ENCODE assay signal across 9 cellular contexts in genomic region chr19:10219678-10220077, GRCh38. TPM values are rescaled to one million over a fixed set of nuclear protein-coding genes. Genes with fewer than 3 reads are reported as not detected.
DNase-seq lines count a peak whose midpoint lies in the region; ATAC-seq, FAIRE-seq and TF ChIP-seq lines count a peak whose summit lies in the region.
"Had no signal": no experiment of that assay in that cellular context is flagged by ENCODE, and none has a peak within 500 bp of the region (broad histone marks: within the 10 kb centered on the region; RNA-seq: fewer than 3 reads in every experiment).

No MANE protein-coding gene starts in this region.

- no peak overlapping the region for H3K4me3 Mint-ChIP-seq in neural crest cell

- peaks cover 4% of the 10 kb centered on the region; the same call in 1 of the 2 replicates for H3K79me2 ChIP-seq in OCI-LY3 (ENCODE audit: low read length)

- H3K4me3 ChIP-seq in OCI-LY3 (ENCODE audit: low read length): no peak overlapping the region
- H3K4me3 ChIP-seq in bronchial epithelial cell (ENCODE audit: low read depth, low read length): no peak overlapping the region

- no peaks in the 10 kb centered on the region for H3K9me3 Mint-ChIP-seq in neural crest cell

- H3K9ac ChIP-seq in OCI-LY3 (ENCODE audit: low read length): no peak overlapping the region

- H3K27ac ChIP-seq in OCI-LY3 (ENCODE audit: low read length): no peak overlapping the region

- no peak overlapping the region for H2AFZ ChIP-seq in OCI-LY3 (ENCODE audit: low read depth, low read length)

- peaks cover under 1% of the 10 kb centered on the region for H3K4me1 Mint-ChIP-seq in neural crest cell

- TF ChIP-seq CTCF in OCI-LY3 (IDR thresholded peaks at IDR 0.05; ENCODE audit: low read depth, low read length): peak; percentile 61
- peak; percentile 53 for TF ChIP-seq CTCF in bronchial epithelial cell (IDR thresholded peaks at IDR 0.05; ENCODE audit: insufficient read depth, low read length, severe bottlenecking)
- peak; percentile 42 for TF ChIP-seq CTCF in neural crest cell (conservative IDR thresholded peaks at IDR 0.05)

- H3K36me3 Mint-ChIP-seq in neural crest cell (ENCODE audit: low read depth): peaks cover 5% of the 10 kb centered on the region

- peak; percentile 23 for DNase-seq in DMS53 treated with DMSO at 0.1 percent for 48 hours (lab: John Stamatoyannopoulos, UW; ENCODE audit: unreplicated experiment)
- DNase-seq in bronchial epithelial cell (ENCODE audit: low read depth): peak; percentile 37
- DNase-seq in neural crest cell (ENCODE audit: low read depth, low spot score): no peak
- DNase-seq in cerebellar nuclear complex (lab: John Stamatoyannopoulos, UW): no peak
- DNase-seq in DMS79 (lab: John Stamatoyannopoulos, UW): no peak

- no peaks in the 10 kb centered on the region for H3K9me3 ChIP-seq in OCI-LY3 (ENCODE audit: insufficient read depth, low read length)

- H4K20me1 ChIP-seq in OCI-LY3 (ENCODE audit: insufficient read depth, low read length): peaks cover 8% of the 10 kb centered on the region; the same call in 1 of the 2 replicates

- no peaks in the 10 kb centered on the region for H3K27me3 ChIP-seq in OCI-LY3 (ENCODE audit: low read depth, low read length)
- no peaks in the 10 kb centered on the region for H3K27me3 ChIP-seq in bronchial epithelial cell (ENCODE audit: control insufficient read depth, insufficient read depth, low read length)

- no peak overlapping the region for H3K27ac Mint-ChIP-seq in neural crest cell (ENCODE audit: unreplicated experiment)

- H3K4me2 ChIP-seq in OCI-LY3 (ENCODE audit: low read length): peak overlapping the region; percentile 58

- H3K36me3 ChIP-seq in OCI-LY3 (replicated peaks; ENCODE audit: low read depth, low read length) (peaks cover 14% of the 10 kb centered on the region), bronchial epithelial cell (ENCODE audit: control insufficient read depth, insufficient read depth, low read length) (peaks cover 4% of the 10 kb centered on the region)

- ATAC-seq in GM21360 (IDR thresholded peaks at IDR 0.05; ENCODE audit: unreplicated experiment) (peak; percentile 65), GM19351 (IDR thresholded peaks at IDR 0.05; ENCODE audit: unreplicated experiment) (no peak)

- no peak for FAIRE-seq in bronchial epithelial cell (lab: Jason Lieb, UNC)
- FAIRE-seq: TTC549 had no signal

- peaks cover 17% of the 10 kb centered on the region for H3K4me1 ChIP-seq in OCI-LY3 (ENCODE audit: low read length)

- no peaks in the 10 kb centered on the region for H3K27me3 Mint-ChIP-seq in neural crest cell (ENCODE audit: low read depth)

RNA-seq across cellular contexts. Expression of gene S1PR2, which starts 11.5 kb away (rescaled TPM):
- total RNA-seq in bronchial epithelial cell (1.3 and 1.9 TPM in 2 replicates), neural crest cell (24.8 and 26.3 TPM in 2 replicates)

RNA-seq across cellular contexts. Expression of gene DNMT1, which starts 24.9 kb away (rescaled TPM):
- total RNA-seq in bronchial epithelial cell: 11.1 and 12.4 TPM in 2 replicates
- total RNA-seq in neural crest cell: 288 and 333 TPM in 2 replicates

RNA-seq across cellular contexts. Expression of gene MRPL4, which starts 32.3 kb away (rescaled TPM):
- total RNA-seq in bronchial epithelial cell: 17.1 and 19.2 TPM in 2 replicates
- 75.4 and 75.6 TPM in 2 replicates for total RNA-seq in neural crest cell

RNA-seq across cellular contexts. Expression of gene ICAM1, which starts 51.2 kb away (rescaled TPM):
- total RNA-seq in bronchial epithelial cell: 0.79 and 0.90 TPM in 2 replicates
- 0.14 and 0.23 TPM in 2 replicates for total RNA-seq in neural crest cell

Comparison
In these comparisons a context has a peak if more than half of its experiments do, and no peak if none do; other contexts are left out.
1. DNase-seq: peak in DMS53 treated with DMSO at 0.1 percent for 48 hours (single experiment) and bronchial epithelial cell (single experiment); none in neural crest cell (single experiment), cerebellar nuclear complex (0 of 2) and DMS79 (single experiment).
2. RNA of gene DNMT1, which starts 24.9 kb away (total RNA-seq): 288 to 333 TPM in neural crest cell; 11.1 to 12.4 TPM in bronchial epithelial cell; every median in the first group is over 10 times any median in the second.
3. Peak in every context shown above with its lines, with median percentiles within 50 percentile points of each other: CTCF ChIP-seq.